Comparison of ENCODE assay signal across 12 cellular contexts in genomic region chr16:10606607-10607006, GRCh38. TPM values are rescaled to one million over a fixed set of nuclear protein-coding genes. Genes with fewer than 3 reads are reported as not detected.
DNase-seq lines count a peak whose midpoint lies in the region; ATAC-seq and TF ChIP-seq lines count a peak whose summit lies in the region.
"Had no signal": no experiment of that assay in that cellular context is flagged by ENCODE, and none has a peak within 500 bp of the region (broad histone marks: within the 10 kb centered on the region; RNA-seq: fewer than 3 reads in every experiment).

No MANE protein-coding gene starts in this region.

- no peaks in the 10 kb centered on the region for H3K27me3 Mint-ChIP-seq in WTC11 (ENCODE audit: low read depth)
- peaks cover 21% of the 10 kb centered on the region for H3K27me3 Mint-ChIP-seq in nephron progenitor cell (ENCODE audit: low read depth, poor library complexity)
- peaks cover 20% of the 10 kb centered on the region for H3K27me3 Mint-ChIP-seq in activated T-helper 17 cell treated with anti-CD3 and anti-CD28 coated beads, Interleukin-2, amount 50 U/mL, for 72 hours

- H3K36me3 ChIP-seq in H7 (replicated peaks; ENCODE audit: control insufficient read depth, insufficient read depth, low read length), result no peaks in the 10 kb centered on the region
- H3K36me3 ChIP-seq: BLaER1 had no signal

- H3K4me3 ChIP-seq in H7 (ENCODE audit: insufficient read depth, low read depth, low read length), result no peak overlapping the region
- H3K4me3 ChIP-seq: A549, BLaER1 had no signal

- H3K27ac Mint-ChIP-seq in WTC11 (peak overlapping the region; percentile 28; the same call in 1 of the 2 replicates), nephron progenitor cell (peak overlapping the region; percentile 80)
- no peak overlapping the region for H3K27ac Mint-ChIP-seq in activated T-helper 17 cell treated with anti-CD3 and anti-CD28 coated beads, Interleukin-2, amount 50 U/mL, for 72 hours
- H3K27ac Mint-ChIP-seq: CD8-positive, alpha-beta memory T cell had no signal

- ATAC-seq in WTC11, result peak; percentile 63
- no peak for ATAC-seq in HG02885 (IDR thresholded peaks at IDR 0.05; ENCODE audit: poor library complexity, unreplicated experiment)
- ATAC-seq in activated T-helper 17 cell treated with anti-CD3 and anti-CD28 coated beads, Interleukin-2, amount 50 U/mL, for 72 hours (replicated peaks), result no peak
- ATAC-seq: A549 had no signal

- no peak for TF ChIP-seq CTCF in WTC11 (IDR thresholded peaks at IDR 0.05)
- no peak for TF ChIP-seq CTCF in nephron progenitor cell (IDR thresholded peaks at IDR 0.05)

- H3K4me3 Mint-ChIP-seq in WTC11 (no peak overlapping the region), nephron progenitor cell (no peak overlapping the region)
- H3K4me3 Mint-ChIP-seq in activated T-helper 17 cell treated with anti-CD3 and anti-CD28 coated beads, Interleukin-2, amount 50 U/mL, for 72 hours, result no peak overlapping the region
- H3K4me3 Mint-ChIP-seq: CD8-positive, alpha-beta memory T cell had no signal

- POLR2A ChIA-PET in WTC11 (lab: Charles Lee), result no interaction called here

- H3K27me3 ChIP-seq in H7 (ENCODE audit: control insufficient read depth, insufficient read depth, low read length), result no peaks in the 10 kb centered on the region
- H3K27me3 ChIP-seq: BLaER1 had no signal

- DNase-seq in H7 (peak; percentile 64), WTC11 (ENCODE audit: low spot score) (no peak), nephron progenitor cell (peak; percentile 18), putamen (ENCODE audit: low spot score) (peak; percentile 34), activated T-cell treated with anti-CD3 and anti-CD28 coated beads for 4 hours (no peak)
- DNase-seq: CD8-positive, alpha-beta memory T cell; DMS53; GF-D8 had no signal

- H3K36me3 Mint-ChIP-seq in WTC11, result no peaks in the 10 kb centered on the region
- no peaks in the 10 kb centered on the region for H3K36me3 Mint-ChIP-seq in nephron progenitor cell (ENCODE audit: low read depth)
- H3K36me3 Mint-ChIP-seq in activated T-helper 17 cell treated with anti-CD3 and anti-CD28 coated beads, Interleukin-2, amount 50 U/mL, for 72 hours (ENCODE audit: low read depth), result no peaks in the 10 kb centered on the region
- H3K36me3 Mint-ChIP-seq: CD8-positive, alpha-beta memory T cell had no signal

- H3K4me1 Mint-ChIP-seq in WTC11 (peaks cover 22% of the 10 kb centered on the region), nephron progenitor cell (peaks cover 27% of the 10 kb centered on the region)
- no peaks in the 10 kb centered on the region for H3K4me1 Mint-ChIP-seq in activated T-helper 17 cell treated with anti-CD3 and anti-CD28 coated beads, Interleukin-2, amount 50 U/mL, for 72 hours
- H3K4me1 Mint-ChIP-seq: CD8-positive, alpha-beta memory T cell had no signal

- CTCF ChIA-PET in WTC11 (lab: Charles Lee), result interaction anchor here (1.1 to 2.1 kb wide), 4 partner anchors 11 to 30 kb away, joined by 3 to 7 read pairs (median 5); partner anchors contain the start of gene EMP2

- H3K9me3 Mint-ChIP-seq in WTC11 (0 out of 2 replicates have a peak, but pooled peaks cover 4% of the 10 kb centered on the region), nephron progenitor cell (peaks cover 3% of the 10 kb centered on the region)
- H3K9me3 Mint-ChIP-seq in activated T-helper 17 cell treated with anti-CD3 and anti-CD28 coated beads, Interleukin-2, amount 50 U/mL, for 72 hours, result no peaks in the 10 kb centered on the region
- H3K9me3 Mint-ChIP-seq: CD8-positive, alpha-beta memory T cell had no signal

TF ChIP-seq in WTC11, 78 proteins besides CTCF, POLR2A, EP300 and RAD21:
- TF ChIP-seq CREM (CRISPR knock-in tag; IDR thresholded peaks at IDR 0.05), result no peak
- no peak for TF ChIP-seq ZNF423 (CRISPR knock-in tag; IDR thresholded peaks at IDR 0.05)
- TF ChIP-seq MXD4 (CRISPR knock-in tag; IDR thresholded peaks at IDR 0.05; ENCODE audit: borderline replicate concordance), result no peak
- TF ChIP-seq FOXP1 (CRISPR knock-in tag; IDR thresholded peaks at IDR 0.05; ENCODE audit: borderline replicate concordance), result no peak
- TF ChIP-seq NFATC4 (CRISPR knock-in tag; IDR thresholded peaks at IDR 0.05), result no peak
- TF ChIP-seq CDX4 (CRISPR knock-in tag; IDR thresholded peaks at IDR 0.05; ENCODE audit: borderline replicate concordance), result no peak
- TF ChIP-seq NR3C1 (CRISPR knock-in tag; conservative IDR thresholded peaks at IDR 0.05; ENCODE audit: low read depth), result no peak
- no peak for TF ChIP-seq ZNF281 (CRISPR knock-in tag; IDR thresholded peaks at IDR 0.05)
- TF ChIP-seq ZNF219 (CRISPR knock-in tag; IDR thresholded peaks at IDR 0.05; ENCODE audit: borderline replicate concordance), result no peak
- no peak for TF ChIP-seq TEAD1 (CRISPR knock-in tag; IDR thresholded peaks at IDR 0.05)
- TF ChIP-seq ZBTB21 (CRISPR knock-in tag; IDR thresholded peaks at IDR 0.05; ENCODE audit: borderline replicate concordance), result no peak

RNA-seq across cellular contexts. Expression of gene EMP2, which starts 26.2 kb away (rescaled TPM):
- 7.1 and 8.1 TPM in 2 replicates for total RNA-seq in H7 (2014; rRNA removed; shearing (Covaris generic))
- 15.2 to 16.7 TPM (median 16.4 TPM) in 3 replicates for total RNA-seq in WTC11 (2021)
- under 1 TPM; 0.15 to 0.16 TPM for total RNA-seq in activated T-helper 17 cell treated with anti-CD3 and anti-CD28 coated beads, Interleukin-2, amount 50 U/mL, for 72 hours
- total RNA-seq: CD8-positive, alpha-beta memory T cell had no signal

Comparison
In these comparisons a context has a peak if more than half of its experiments do, and no peak if none do; other contexts are left out.
1. DNase-seq: peak in H7 (single experiment), nephron progenitor cell (single experiment) and putamen (single experiment); none in WTC11 (single experiment) and activated T-cell treated with anti-CD3 and anti-CD28 coated beads for 4 hours (single experiment).